In the genomic region with DNA sequence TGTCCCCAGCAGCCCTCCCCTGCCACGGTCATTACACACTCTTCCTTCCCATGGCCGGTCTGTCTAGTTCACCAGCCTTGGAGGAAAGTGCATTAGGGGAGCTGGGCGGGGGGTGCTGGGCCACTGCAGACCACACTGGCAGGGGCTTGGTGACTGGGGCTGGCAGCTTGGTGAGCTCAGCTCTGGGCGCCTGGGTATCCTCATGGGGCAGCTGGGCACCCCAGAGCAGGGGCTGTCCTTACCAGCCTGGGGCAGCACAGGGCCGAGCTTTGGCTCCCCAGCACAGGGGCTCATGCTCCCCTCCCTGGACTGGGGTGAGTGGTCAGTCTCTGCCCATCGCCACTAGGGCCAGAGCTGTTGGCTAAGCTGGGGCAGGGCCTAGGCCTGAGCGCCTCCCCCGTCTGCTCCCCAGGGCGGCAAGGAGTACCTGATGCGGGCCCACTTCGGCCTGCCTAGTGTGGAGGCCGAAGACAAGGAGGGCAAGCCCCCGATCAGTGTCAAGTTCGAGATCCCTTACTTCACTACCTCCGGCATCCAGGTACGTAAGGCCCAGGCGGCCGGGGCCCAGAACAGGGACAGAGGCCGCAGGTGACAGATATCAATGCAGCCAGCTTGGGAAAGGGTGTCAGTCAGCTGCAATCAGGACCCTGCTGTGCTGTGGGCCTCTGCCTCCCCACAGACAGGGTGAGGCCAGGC, we compare ENCODE assay signal across 32 cellular contexts. TPM values are rescaled to one million over a fixed set of nuclear protein-coding genes. Genes with fewer than 3 reads are reported as not detected.
DNase-seq lines count a peak whose midpoint lies in the region; ATAC-seq and TF ChIP-seq lines count a peak whose summit lies in the region.
"Had no signal": no experiment of that assay in that cellular context is flagged by ENCODE, and none has a peak within 500 bp of the region (broad histone marks: within the 10 kb centered on the region; RNA-seq: fewer than 3 reads in every experiment).

No MANE protein-coding gene starts in this region.

- no peaks in the 10 kb centered on the region for H3K36me3 ChIP-seq in breast epithelium
- H3K36me3 ChIP-seq: neural progenitor cell had no signal

- H3K4me1 ChIP-seq in breast epithelium = no peaks in the 10 kb centered on the region
- H3K4me1 ChIP-seq: ascending aorta, neural progenitor cell, right atrium auricular region, tibial artery had no signal

- intact Hi-C loops in breast epithelium (cut with DNase I; ENCODE audit: low total_unique reads) = no loop called here

- H3K4me1 Mint-ChIP-seq in stimulated activated naive CD8-positive, alpha-beta T cell treated with anti-CD3 and anti-CD28 coated beads, Interleukin-15, amount 100 ng/mL, for 72 hours = peaks cover 76% of the 10 kb centered on the region
- H3K4me1 Mint-ChIP-seq in activated CD8-positive, alpha-beta T cell treated with anti-CD3 and anti-CD28 coated beads, Interleukin-2, amount 10 ng/mL, durations not matched to agents 7 days and 5 days (ENCODE audit: low read depth) = peaks cover 49% of the 10 kb centered on the region

- H3K36me3 Mint-ChIP-seq in activated CD8-positive, alpha-beta T cell treated with anti-CD3 and anti-CD28 coated beads, Interleukin-2, amount 10 ng/mL, durations not matched to agents 7 days and 5 days (ENCODE audit: low read depth) = peaks cover 58% of the 10 kb centered on the region

- ATAC-seq in stimulated activated naive CD8-positive, alpha-beta T cell treated with anti-CD3 and anti-CD28 coated beads, Interleukin-15, amount 100 ng/mL, for 72 hours = peak; percentile 42
- ATAC-seq in stimulated activated naive CD8-positive, alpha-beta T cell treated with anti-CD3 and anti-CD28 coated beads, Interleukin-15, Interleukin-2, amounts not matched to agents 100 U/mL and 50 U/mL, for 24 hours = no peak
- ATAC-seq in activated CD8-positive, alpha-beta T cell treated with anti-CD3 and anti-CD28 coated beads, Interleukin-2, amount 10 ng/mL, durations not matched to agents 7 days and 5 days = no peak

- TF ChIP-seq CTCF in breast epithelium (IDR thresholded peaks at IDR 0.05) = no peak

- peaks cover 0 to 16% of the 10 kb centered on the region in 2 donors for H3K9me3 Mint-ChIP-seq in stimulated activated naive CD8-positive, alpha-beta T cell treated with anti-CD3 and anti-CD28 coated beads, Interleukin-15, amount 100 ng/mL, for 72 hours
- H3K9me3 Mint-ChIP-seq in activated CD8-positive, alpha-beta T cell treated with anti-CD3 and anti-CD28 coated beads, Interleukin-2, amount 10 ng/mL, durations not matched to agents 7 days and 5 days (ENCODE audit: insufficient read depth) = no peaks in the 10 kb centered on the region
- H3K9me3 Mint-ChIP-seq: memory B cell, neural progenitor cell had no signal

- H3K27me3 Mint-ChIP-seq in stimulated activated naive CD8-positive, alpha-beta T cell treated with anti-CD3 and anti-CD28 coated beads, Interleukin-15, amount 100 ng/mL, for 72 hours = no peaks in the 10 kb centered on the region
- H3K27me3 Mint-ChIP-seq in activated CD8-positive, alpha-beta T cell treated with anti-CD3 and anti-CD28 coated beads, Interleukin-2, amount 10 ng/mL, durations not matched to agents 7 days and 5 days (ENCODE audit: low read depth) = no peaks in the 10 kb centered on the region
- H3K27me3 Mint-ChIP-seq: B cell, memory B cell had no signal

- H3K27me3 ChIP-seq in breast epithelium = no peaks in the 10 kb centered on the region
- H3K27me3 ChIP-seq: ascending aorta, cardiac muscle cell, neural progenitor cell, right atrium auricular region, tibial artery had no signal

- no peak for TF ChIP-seq POLR2A in breast epithelium (IDR thresholded peaks at IDR 0.05)

- H3K9me3 ChIP-seq in breast epithelium = no peaks in the 10 kb centered on the region
- H3K9me3 ChIP-seq: ascending aorta, right atrium auricular region, tibial artery had no signal

- peak overlapping the region in 1 of 2 donors; percentile 48 for H3K27ac Mint-ChIP-seq in stimulated activated naive CD8-positive, alpha-beta T cell treated with anti-CD3 and anti-CD28 coated beads, Interleukin-15, amount 100 ng/mL, for 72 hours
- H3K27ac Mint-ChIP-seq in activated CD8-positive, alpha-beta T cell treated with anti-CD3 and anti-CD28 coated beads, Interleukin-2, amount 10 ng/mL, durations not matched to agents 7 days and 5 days = peak overlapping the region; percentile 91
- H3K27ac Mint-ChIP-seq: B cell, memory B cell, neural progenitor cell had no signal

- CTCF ChIA-PET in activated CD8-positive, alpha-beta T cell treated with anti-CD3 and anti-CD28 coated beads, Interleukin-2, amount 10 ng/mL, durations not matched to agents 7 days and 5 days (lab: Charles Lee) = interaction anchor here (1.0 to 1.4 kb wide), 4 partner anchors 12 to 153 kb away, joined by 3 to 6 read pairs (median 4); a partner anchor contains a TSS

- no peak for DNase-seq in stimulated activated naive CD8-positive, alpha-beta T cell treated with anti-CD3 and anti-CD28 coated beads, Interleukin-15, amount 100 ng/mL, for 72 hours
- no peak for DNase-seq in stimulated activated naive CD8-positive, alpha-beta T cell treated with anti-CD3 and anti-CD28 coated beads, Interleukin-15, Interleukin-2, amounts not matched to agents 100 U/mL and 50 U/mL, for 24 hours
- DNase-seq in activated CD8-positive, alpha-beta T cell treated with anti-CD3 and anti-CD28 coated beads, Interleukin-2, amount 10 ng/mL, durations not matched to agents 7 days and 5 days = no peak
- DNase-seq in mesenteric fat pad (ENCODE audit: low spot score) (peak; percentile 65), NCI-H1417 (lab: John Stamatoyannopoulos, UW) (no peak), breast epithelium (ENCODE audit: low spot score in 2 of 2) (no peak)
- no peak for DNase-seq in stimulated activated CD4-positive, alpha-beta T cell treated with anti-CD3 and anti-CD28 coated beads, Interleukin-4, amount 100 ng/mL, for 1 hour
- DNase-seq: ACHN; activated CD4-positive, alpha-beta T cell treated with anti-CD3 and anti-CD28 coated beads for 48 hours; DMS153; effector CD8-positive, alpha-beta T cell; HCEC 1CT; hippocampal formation; left cardiac atrium; NCI-H146; NCI-H226; NCI-H69; SHP77; stimulated activated CD4-positive, alpha-beta T cell treated with anti-CD3 and anti-CD28 coated beads, Interleukin-1b, Interleukin-23, amount 100 ng/mL, for 48 hours; SW 1271; T1000 had no signal

- no peak overlapping the region for H3K4me3 ChIP-seq in breast epithelium
- H3K4me3 ChIP-seq: ascending aorta, cardiac muscle cell, coronary artery, neural progenitor cell, right atrium auricular region, tibial artery had no signal

- H3K4me3 Mint-ChIP-seq in stimulated activated naive CD8-positive, alpha-beta T cell treated with anti-CD3 and anti-CD28 coated beads, Interleukin-15, amount 100 ng/mL, for 72 hours = no peak overlapping the region
- H3K4me3 Mint-ChIP-seq in activated CD8-positive, alpha-beta T cell treated with anti-CD3 and anti-CD28 coated beads, Interleukin-2, amount 10 ng/mL, durations not matched to agents 7 days and 5 days = no peak overlapping the region
- H3K4me3 Mint-ChIP-seq: B cell, memory B cell, neural progenitor cell had no signal

- POLR2A ChIA-PET in activated CD8-positive, alpha-beta T cell treated with anti-CD3 and anti-CD28 coated beads, Interleukin-2, amount 10 ng/mL, durations not matched to agents 7 days and 5 days (lab: Charles Lee) = interaction anchor here (1.3 kb wide), 1 partner anchor 91 kb away, joined by 3 read pairs; a partner anchor contains a TSS

- no peak overlapping the region for H3K27ac ChIP-seq in breast epithelium
- H3K27ac ChIP-seq: ascending aorta, cardiac muscle cell, coronary artery, epithelial cell of prostate, neural progenitor cell, right atrium auricular region, tibial artery had no signal

RNA-seq across cellular contexts. Expression of a gene that starts 35.5 kb away (rescaled TPM):
- 100 to 1,000 TPM; 184 to 186 TPM for total RNA-seq in activated CD8-positive, alpha-beta T cell treated with anti-CD3 and anti-CD28 coated beads, Interleukin-2, amount 10 ng/mL, durations not matched to agents 7 days and 5 days
- total RNA-seq in mesenteric fat pad (110 TPM), breast epithelium (100 to 1,000 TPM in 1 of 3 donors, 10 to 100 TPM in 2; 43.3 to 123 (median 75.7) TPM)

RNA-seq across cellular contexts. Expression of a gene that starts 48.0 kb away (rescaled TPM):
- 10 to 100 TPM; 65.8 to 69.4 TPM for total RNA-seq in activated CD8-positive, alpha-beta T cell treated with anti-CD3 and anti-CD28 coated beads, Interleukin-2, amount 10 ng/mL, durations not matched to agents 7 days and 5 days
- total RNA-seq in mesenteric fat pad (59.4 TPM), breast epithelium (100 to 1,000 TPM in 1 of 3 donors, 10 to 100 TPM in 2; 80.0 to 112 (median 86.3) TPM)

RNA-seq across cellular contexts. Expression of a gene that starts 59.9 kb away (rescaled TPM):
- not detected for total RNA-seq in activated CD8-positive, alpha-beta T cell treated with anti-CD3 and anti-CD28 coated beads, Interleukin-2, amount 10 ng/mL, durations not matched to agents 7 days and 5 days
- not detected for total RNA-seq in mesenteric fat pad
- under 1 TPM in 1 of 3 donors, not detected in 2; 0.59 TPM for total RNA-seq in breast epithelium
- total RNA-seq: ascending aorta, B cell, cardiac muscle cell, HepG2, left cardiac atrium, LHCN-M2, right atrium auricular region had no signal
